In genomic region chr3:117019082-117019713, GRCh38 we compare ENCODE assay signal across 8 cellular contexts.
DNase-seq lines count a peak whose midpoint lies in the region; ATAC-seq, FAIRE-seq and TF ChIP-seq lines count a peak whose summit lies in the region.

No MANE protein-coding gene starts in this region.

- no peak overlapping the region for H2BK15ac ChIP-seq in mesendoderm (replicated peaks; ENCODE audit: low read depth)

- no peak overlapping the region for H4K5ac ChIP-seq in mesendoderm (ENCODE audit: low read length)

- H3K27ac ChIP-seq in SK-N-MC: no peak overlapping the region
- H3K27ac ChIP-seq in mesendoderm (ENCODE audit: low read depth, low read length): no peak overlapping the region
- no peak overlapping the region for H3K27ac ChIP-seq in vagina

- no peak overlapping the region for H3K9ac ChIP-seq in SK-N-MC (ENCODE audit: insufficient read length)
- H3K9ac ChIP-seq in mesendoderm (ENCODE audit: low read length): no peak overlapping the region

- H3K4me1 ChIP-seq in mesendoderm (ENCODE audit: control insufficient read depth, low read depth, low read length): no peaks in the 10 kb centered on the region
- H3K4me1 ChIP-seq in vagina: no peaks in the 10 kb centered on the region

- no peak overlapping the region for H3K4me3 ChIP-seq in NB4 (ENCODE audit: low read depth, low read length)
- H3K4me3 ChIP-seq in SK-N-MC: no peak overlapping the region
- H3K4me3 ChIP-seq in mesendoderm (ENCODE audit: low read length): no peak overlapping the region
- H3K4me3 ChIP-seq in vagina: no peak overlapping the region

- H3K79me2 ChIP-seq in mesendoderm (ENCODE audit: control insufficient read depth, insufficient read depth, low read length): no peaks in the 10 kb centered on the region

- H3K36me3 ChIP-seq in SK-N-MC (ENCODE audit: insufficient read depth, low read length) (no peaks in the 10 kb centered on the region), mesendoderm (ENCODE audit: control insufficient read depth, insufficient read depth, low read length) (no peaks in the 10 kb centered on the region), vagina (no peaks in the 10 kb centered on the region)

- peak overlapping the region; percentile 36 for H3K4ac ChIP-seq in mesendoderm (ENCODE audit: low read depth, low read length)

- H4K8ac ChIP-seq in mesendoderm (ENCODE audit: low read depth, low read length): no peak overlapping the region

- no peak overlapping the region for H2BK120ac ChIP-seq in mesendoderm (ENCODE audit: low read depth, low read length)

- DNase-seq in AG08396 (ENCODE audit: low spot score): peak; percentile 41
- DNase-seq in NB4 (ENCODE audit: low read depth): peak; percentile 56
- peak; percentile 45 for DNase-seq in SK-N-MC (ENCODE audit: low read depth, low spot score)
- DNase-seq in mesendoderm: peak; percentile 81
- DNase-seq in vagina (ENCODE audit: extremely low spot score in 2 of 2): no peak

- peak; percentile 63 for ATAC-seq in HG02759 (IDR thresholded peaks at IDR 0.05; ENCODE audit: unreplicated experiment)

- no peak overlapping the region for H3K18ac ChIP-seq in mesendoderm (ENCODE audit: low read length)

- no CpG with 5 or more reads among the region's 7 CpGs for WGBS in mesendoderm (ENCODE audit: extremely low coverage, insufficient coverage, low lambda C conversion rate)

- H3K9me3 ChIP-seq in SK-N-MC (ENCODE audit: low read depth, low read length) (no peaks in the 10 kb centered on the region), vagina (no peaks in the 10 kb centered on the region)

- no peaks in the 10 kb centered on the region for H3K79me1 ChIP-seq in mesendoderm (ENCODE audit: low read length)

- H3K27me3 ChIP-seq in mesendoderm (ENCODE audit: insufficient read depth, low read length, poor library complexity) (no peaks in the 10 kb centered on the region), vagina (no peaks in the 10 kb centered on the region)

- no peak overlapping the region for H2BK5ac ChIP-seq in mesendoderm (ENCODE audit: low read length)

- no peak overlapping the region for H2AK5ac ChIP-seq in mesendoderm (ENCODE audit: low read length)

- no peak overlapping the region for H3K23ac ChIP-seq in mesendoderm (ENCODE audit: low read length)

- H3K4me2 ChIP-seq in mesendoderm (ENCODE audit: low read length): no peak overlapping the region

- no peak overlapping the region for H3K56ac ChIP-seq in mesendoderm (ENCODE audit: low read length)

- peak; percentile 67 for FAIRE-seq in endometrium (lab: Jason Lieb, UNC)

- peak; percentile 80 for TF ChIP-seq CTCF in GM12873 (IDR thresholded peaks at IDR 0.05; ENCODE audit: insufficient read depth, low read depth, low read length, missing control alignments)
- TF ChIP-seq CTCF in NB4 (IDR thresholded peaks at IDR 0.05; ENCODE audit: low read depth, low read length): peak; percentile 58
- TF ChIP-seq CTCF in vagina (IDR thresholded peaks at IDR 0.05): peak; percentile 37 to 74 (median 47)

- intact Hi-C loops in vagina (cut with DNase I): no loop called here

- TF ChIP-seq POLR2A in NB4 (IDR thresholded peaks at IDR 0.05; ENCODE audit: extremely low read depth, insufficient read length): no peak
- TF ChIP-seq POLR2A in vagina (IDR thresholded peaks at IDR 0.05): no peak

Comparison
In these comparisons a context has a peak if more than half of its experiments do, and no peak if none do; other contexts are left out.
1. DNase-seq: peak in AG08396 (single experiment), NB4 (single experiment), SK-N-MC (single experiment) and mesendoderm (single experiment); none in vagina (0 of 2).
2. Peak in every context shown above with its lines, with median percentiles within 50 percentile points of each other: CTCF ChIP-seq.